Comparison of ENCODE assay signal across 12 cellular contexts in genomic region chr1:167059729-167060107, GRCh38. TPM values are rescaled to one million over a fixed set of nuclear protein-coding genes. Genes with fewer than 3 reads are reported as not detected.
DNase-seq lines count a peak whose midpoint lies in the region; ATAC-seq and TF ChIP-seq lines count a peak whose summit lies in the region.
"Had no signal": no experiment of that assay in that cellular context is flagged by ENCODE, and none has a peak within 500 bp of the region (broad histone marks: within the 10 kb centered on the region; RNA-seq: fewer than 3 reads in every experiment).

No MANE protein-coding gene starts in this region.

- no peaks in the 10 kb centered on the region for H3K9me3 ChIP-seq in GM23248 (ENCODE audit: low read depth)
- no peaks in the 10 kb centered on the region for H3K9me3 ChIP-seq in OCI-LY7 (ENCODE audit: low read length)
- no peaks in the 10 kb centered on the region for H3K9me3 ChIP-seq in skeletal muscle satellite cell (replicated peaks; ENCODE audit: low read length)
- H3K9me3 ChIP-seq: BLaER1, Peyer's patch had no signal

- H3F3A ChIP-seq in GM23248 (ENCODE audit: insufficient read depth): no peaks in the 10 kb centered on the region

- no peak overlapping the region for H3K27ac ChIP-seq in GM23248
- H3K27ac ChIP-seq in OCI-LY7 (ENCODE audit: low read depth, low read length, poor library complexity, severe bottlenecking): no peak overlapping the region
- no peak overlapping the region for H3K27ac ChIP-seq in foreskin keratinocyte
- H3K27ac ChIP-seq: Peyer's patch had no signal

- CTCF ChIA-PET in OCI-LY7 (lab: Charles Lee; ENCODE audit: unreplicated experiment): interaction anchor here (0.6 to 6.5 kb wide), 9 partner anchors 9 to 471 kb away, joined by 3 to 105 read pairs (median 6); no protein-coding TSS in a partner anchor

- H3K4me3 ChIP-seq in GM23248: no peak overlapping the region
- H3K4me3 ChIP-seq in OCI-LY7 (ENCODE audit: low read depth, low read length, poor library complexity, severe bottlenecking): no peak overlapping the region
- no peak overlapping the region for H3K4me3 ChIP-seq in skeletal muscle satellite cell (ENCODE audit: low read length)
- H3K4me3 ChIP-seq: BLaER1, Peyer's patch had no signal

- H3K4me2 ChIP-seq in GM23248 (ENCODE audit: unreplicated experiment) (peak overlapping the region; percentile 75), OCI-LY7 (ENCODE audit: low read length) (no peak overlapping the region), skeletal muscle satellite cell (ENCODE audit: low read length) (peak overlapping the region; percentile 9)

- H3K36me3 ChIP-seq in GM23248 (ENCODE audit: low read depth) (no peaks in the 10 kb centered on the region), OCI-LY7 (ENCODE audit: insufficient read depth, low read length) (no peaks in the 10 kb centered on the region), skeletal muscle satellite cell (ENCODE audit: insufficient read depth, low read length) (no peaks in the 10 kb centered on the region)
- H3K36me3 ChIP-seq: BLaER1 had no signal

- ATAC-seq in foreskin keratinocyte (peak; percentile 6), HG03097 (IDR thresholded peaks at IDR 0.05; ENCODE audit: low FRiP score, unreplicated experiment) (no peak)

- H3K9ac ChIP-seq in GM23248 (no peak overlapping the region), skeletal muscle satellite cell (ENCODE audit: low read depth, low read length) (no peak overlapping the region)

- POLR2A ChIA-PET in OCI-LY7 (lab: Charles Lee): interaction anchor here (0.9 to 3.1 kb wide), 2 partner anchors 150 to 161 kb away, joined by 3 to 18 read pairs; partner anchors contain the start of gene POU2F1

- 18 to 23% methylated on average over 2 of the region's 2 CpGs for WGBS in GM23248 (ENCODE audit: low coverage in 1 of 2, low lambda C conversion rate in 2 of 2, missing lambda C conversion rate in 2 of 2), 2 experiments

- no peaks in the 10 kb centered on the region for H3K4me1 ChIP-seq in GM23248 (ENCODE audit: insufficient read depth)
- H3K4me1 ChIP-seq in OCI-LY7 (ENCODE audit: insufficient read depth, low read length, poor library complexity, severe bottlenecking): peaks cover 7% of the 10 kb centered on the region
- H3K4me1 ChIP-seq in foreskin keratinocyte: no peaks in the 10 kb centered on the region
- peaks cover 11% of the 10 kb centered on the region for H3K4me1 ChIP-seq in skeletal muscle satellite cell (ENCODE audit: control insufficient read depth, insufficient read depth, low read length)
- H3K4me1 ChIP-seq: Peyer's patch had no signal

- peak overlapping the region; percentile 95 for H2AFZ ChIP-seq in GM23248
- peak overlapping the region; percentile 91; the same call in 1 of the 2 replicates for H2AFZ ChIP-seq in OCI-LY7 (ENCODE audit: low read length)

- H3K79me2 ChIP-seq in GM23248 (ENCODE audit: insufficient read depth) (no peaks in the 10 kb centered on the region), OCI-LY7 (ENCODE audit: insufficient read depth, low read depth, low read length) (no peaks in the 10 kb centered on the region)

- DNase-seq in GM23248 (no peak), OCI-LY7 (ENCODE audit: low spot score) (no peak), foreskin keratinocyte (no peak), HT-29 (ENCODE audit: low spot score) (no peak), EL (no peak)
- DNase-seq: DMS 273 treated with DMSO at 0.1 percent for 48 hours, NCI-H1436 treated with DMSO at 0.1 percent for 48 hours had no signal

- in situ Hi-C loops in GM23248 (cut with MboI): loop anchor here (10.0 kb wide), 2 partner anchors 385 to 475 kb away; no protein-coding TSS in a partner anchor

- TF ChIP-seq CTCF in OCI-LY7 (conservative IDR thresholded peaks at IDR 0.05; ENCODE audit: low read length) (no peak), foreskin keratinocyte (conservative IDR thresholded peaks at IDR 0.05) (no peak)

- intact Hi-C loops in OCI-LY7 (cut with micrococcal nuclease; ENCODE audit: unreplicated experiment): loop anchor here (5.0 kb wide), 1 partner anchor 82 kb away; the partner anchor contains the start of gene ILDR2

- no peaks in the 10 kb centered on the region for H4K20me1 ChIP-seq in GM23248 (ENCODE audit: insufficient read depth)
- no peaks in the 10 kb centered on the region for H4K20me1 ChIP-seq in OCI-LY7 (ENCODE audit: insufficient read depth, low read length)
- H4K20me1 ChIP-seq: BLaER1 had no signal

- BruUV-seq in OCI-LY7 (replicated peaks; lab: Mats Ljungman, UMichigan): no TSS peak

- H3K9me2 ChIP-seq in GM23248 (ENCODE audit: insufficient read depth) (no peaks in the 10 kb centered on the region), OCI-LY7 (ENCODE audit: insufficient read depth, low read length) (no peaks in the 10 kb centered on the region)

- H3K27me3 ChIP-seq in GM23248 (replicated peaks; ENCODE audit: insufficient read depth) (no peaks in the 10 kb centered on the region), foreskin keratinocyte (no peaks in the 10 kb centered on the region), skeletal muscle satellite cell (ENCODE audit: control insufficient read depth, insufficient read depth, low read length) (peaks cover 6% of the 10 kb centered on the region)
- H3K27me3 ChIP-seq: BLaER1, Peyer's patch had no signal

RNA-seq across cellular contexts. Expression of gene GPA33, which starts 30.5 kb away (rescaled TPM):
- total RNA-seq in GM23248 (2014; rRNA removed; shearing (Covaris generic)): not detected in 2 replicates
- polyA plus RNA-seq in GM23248 (2016; fragmentation: Nextera tagmentation; extraction: Ambion mirVana) (not detected in 2 replicates), foreskin keratinocyte (not detected in 2 replicates)
- not detected in 2 replicates for total RNA-seq in OCI-LY7 (2014; rRNA removed; shearing (Covaris generic))
- total RNA-seq in OCI-LY7 (2022) (not detected in 2 replicates), foreskin keratinocyte (not detected in 2 replicates)
- total RNA-seq in skeletal muscle satellite cell (2012; rRNA removed): not detected in 2 replicates
- 2.9 and 3.1 TPM in 2 replicates for total RNA-seq in HT-29 (2014; rRNA removed; shearing (Covaris generic))
- total RNA-seq: IMR-90 had no signal
- polyA plus RNA-seq: IMR-90 had no signal

RNA-seq across cellular contexts. Expression of gene STYXL2, which starts 34.2 kb away (rescaled TPM):
- not detected in 2 replicates for total RNA-seq in GM23248 (2014; rRNA removed; shearing (Covaris generic))
- polyA plus RNA-seq in GM23248 (2016; fragmentation: Nextera tagmentation; extraction: Ambion mirVana) (not detected in 2 replicates), foreskin keratinocyte (not detected in 2 replicates)
- not detected in 2 replicates for total RNA-seq in OCI-LY7 (2014; rRNA removed; shearing (Covaris generic))
- total RNA-seq in OCI-LY7 (2022) (not detected in 2 replicates), foreskin keratinocyte (not detected in 2 replicates)
- 0.25 and 1.1 TPM in 2 replicates for total RNA-seq in skeletal muscle satellite cell (2012; rRNA removed)
- total RNA-seq in HT-29 (2014; rRNA removed; shearing (Covaris generic)): not detected in 2 replicates
- total RNA-seq: IMR-90, Peyer's patch had no signal
- polyA plus RNA-seq: IMR-90 had no signal
